28 cellular contexts compared by ENCODE assay signal in the genomic region with DNA sequence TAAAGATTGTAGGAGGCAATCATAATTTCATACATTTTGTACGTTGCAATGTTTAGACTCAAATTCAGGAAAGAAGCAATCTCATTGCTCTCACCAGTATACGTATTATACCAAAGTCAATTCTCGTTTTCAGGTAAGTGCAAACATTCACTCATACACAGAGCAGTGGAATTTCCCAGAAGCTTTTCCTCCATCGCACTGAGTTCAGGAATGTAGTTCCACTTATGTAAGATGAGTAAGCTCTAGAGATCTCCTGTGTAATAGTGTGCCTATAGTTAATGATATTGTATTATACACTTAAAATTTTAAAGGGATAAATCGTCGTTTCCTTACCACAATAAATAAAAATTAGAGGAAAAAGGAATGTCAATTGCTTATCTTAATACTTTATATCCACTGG.
"Had no signal": no experiment of that assay in that cellular context is flagged by ENCODE, and none has a peak within 500 bp of the region (broad histone marks: within the 10 kb centered on the region; RNA-seq: fewer than 3 reads in every experiment).

No MANE protein-coding gene starts in this region.

- H3K36me3 ChIP-seq: brain microvascular endothelial cell, Peyer's patch, SJCRH30 had no signal

- H3K27me3 ChIP-seq: brain microvascular endothelial cell, Peyer's patch, SJCRH30 had no signal

- H3K9me3 ChIP-seq: Peyer's patch, SJCRH30 had no signal

- DNase-seq: activated B cell treated with CpG ODN at 0.5 μM for 24 hours; activated CD4-positive, alpha-beta T cell treated with anti-CD3 and anti-CD28 coated beads for 1 hour; activated CD4-positive, alpha-beta T cell treated with anti-CD3 and anti-CD28 coated beads, Interleukin-2, amount 10 ng/mL, durations not matched to agents 24 days and 14 days; activated CD4-positive, alpha-beta T cell treated with anti-CD3 and anti-CD28 coated beads, Interleukin-2, amount 50 U/mL, for 48 hours; activated CD8-positive, alpha-beta memory T cell treated with anti-CD3 and anti-CD28 coated beads, Interleukin-2, amount 10 ng/mL, durations not matched to agents 7 days and 5 days; activated effector memory CD4-positive, alpha-beta T cell treated with anti-CD3 and anti-CD28 coated beads, Interleukin-2, amount 50 U/mL, for 16 hours; activated naive CD4-positive, alpha-beta T cell treated with Interleukin-2 at 50 U/mL for 16 hours; activated naive CD8-positive, alpha-beta T cell treated with anti-CD3 and anti-CD28 coated beads, Interleukin-2, amount 50 U/mL, for 24 hours; activated T-cell treated with anti-CD3 and anti-CD28 coated beads, Interleukin-2, amount 50 U/mL, for 4 hours; amygdala; brain microvascular endothelial cell; cerebellar nuclear complex; KG1; NCI-H1092; NCI-H1417 treated with DMSO at 0.1 percent for 48 hours; NCI-H1694; NCI-H2029; NCI-H2107; NCI-H2171 treated with DMSO at 0.1 percent for 48 hours; NCI-H510A treated with DMSO at 0.1 percent for 48 hours; NCI-H69; NK-92 treated with Interleukin-12 subunit alpha and Interleukin-12 subunit beta, amount 100 ng/mL, for 24 hours; OCI-M1; Peyer's patch; Right ventricle myocardium superior; SJCRH30 had no signal

- H3K27ac ChIP-seq: brain microvascular endothelial cell, Peyer's patch, RWPE1, SJCRH30 had no signal

- ATAC-seq: activated CD8-positive, alpha-beta memory T cell treated with anti-CD3 and anti-CD28 coated beads, Interleukin-2, amount 10 ng/mL, durations not matched to agents 7 days and 5 days; activated naive CD4-positive, alpha-beta T cell treated with anti-CD3 and anti-CD28 coated beads, Interleukin-2, amount 50 U/mL, for 72 hours; activated naive CD8-positive, alpha-beta T cell treated with anti-CD3 and anti-CD28 coated beads, Interleukin-2, amount 50 U/mL, for 24 hours; activated T-cell treated with anti-CD3 and anti-CD28 coated beads, Interleukin-2, amount 50 U/mL, for 4 hours had no signal

- H3K4me3 ChIP-seq: Peyer's patch, SJCRH30 had no signal

- H3K4me1 ChIP-seq: Peyer's patch, SJCRH30 had no signal
